In genomic region chr16:19810817-19811731, GRCh38 we compare ENCODE assay signal across 10 cellular contexts.
DNase-seq lines count a peak whose midpoint lies in the region; ATAC-seq and TF ChIP-seq lines count a peak whose summit lies in the region.
"Had no signal": no experiment of that assay in that cellular context is flagged by ENCODE, and none has a peak within 500 bp of the region (broad histone marks: within the 10 kb centered on the region; RNA-seq: fewer than 3 reads in every experiment).

No MANE protein-coding gene starts in this region.

- TF ChIP-seq POLR2A in vagina (IDR thresholded peaks at IDR 0.05) = no peak

- H3K4me1 ChIP-seq in heart right ventricle = peaks cover 0 to 47% (median 28%) of the 10 kb centered on the region in 9 donors
- H3K4me1 ChIP-seq in right atrium auricular region = peaks cover 0 to 22% of the 10 kb centered on the region in 2 donors
- H3K4me1 ChIP-seq in vagina = no peaks in the 10 kb centered on the region

- intact Hi-C loops in heart right ventricle (cut with DNase I) = loop anchor here in 1 of 10 donors (5.0 kb wide), 2 partner anchors 39 to 71 kb away; partner anchors contain the start of gene GPRC5B
- intact Hi-C loops in vagina (cut with DNase I) = no loop called here

- 65 to 76% methylated on average over 13 of the region's 13 CpGs for WGBS in heart right ventricle, 2 donors

- H3K36me3 ChIP-seq in heart right ventricle = no peaks in the 10 kb centered on the region
- no peaks in the 10 kb centered on the region for H3K36me3 ChIP-seq in right atrium auricular region
- no peaks in the 10 kb centered on the region for H3K36me3 ChIP-seq in vagina

- H3K27me3 ChIP-seq in heart right ventricle = no peaks in the 10 kb centered on the region
- no peaks in the 10 kb centered on the region for H3K27me3 ChIP-seq in right atrium auricular region
- H3K27me3 ChIP-seq in vagina = no peaks in the 10 kb centered on the region

- ATAC-seq in heart right ventricle (peak in 4 of 8 donors; percentile 16 to 64 (median 28)), HG03521 (IDR thresholded peaks at IDR 0.05; ENCODE audit: unreplicated experiment) (no peak)
- ATAC-seq: activated T-cell treated with anti-CD3 and anti-CD28 coated beads, Interleukin-2, amount 50 U/mL, for 72 hours had no signal

- H3K9me3 ChIP-seq in heart right ventricle (peaks cover 0 to 19% (median under 1%) of the 10 kb centered on the region in 11 donors), right atrium auricular region (peaks cover 0 to 7% of the 10 kb centered on the region in 2 donors), vagina (peaks cover under 1% of the 10 kb centered on the region)

- H3K27ac ChIP-seq in heart right ventricle = peak overlapping the region in 6 of 10 donors; percentile 13 to 64 (median 42)
- peak overlapping the region in 1 of 2 donors; percentile 12 for H3K27ac ChIP-seq in right atrium auricular region
- peak overlapping the region; percentile 2 for H3K27ac ChIP-seq in vagina

- DNase-seq in heart right ventricle (no peak), right atrium auricular region (ENCODE audit: low spot score) (no peak), astrocyte of the spinal cord (ENCODE audit: low read depth, low spot score) (peak; percentile 56), kidney tubule cell (ENCODE audit: low spot score) (peak; percentile 94), vagina (ENCODE audit: extremely low spot score in 2 of 2) (no peak), activated gamma-delta T cell treated with Interleukin-2 at 50 U/mL for 16 hours (no peak), hippocampal formation (lab: John Stamatoyannopoulos, UW) (no peak)
- DNase-seq: activated T-cell treated with anti-CD3 and anti-CD28 coated beads, Interleukin-2, amount 50 U/mL, for 72 hours; NCI-H524 treated with DMSO at 0.1 percent for 48 hours had no signal

- TF ChIP-seq CTCF in heart right ventricle (IDR thresholded peaks at IDR 0.05) = no peak
- TF ChIP-seq CTCF in right atrium auricular region (IDR thresholded peaks at IDR 0.05) = no peak
- no peak for TF ChIP-seq CTCF in astrocyte of the spinal cord (IDR thresholded peaks at IDR 0.05; ENCODE audit: low read depth, low read length)
- TF ChIP-seq CTCF in vagina (IDR thresholded peaks at IDR 0.05) = no peak

- H3K4me3 ChIP-seq in heart right ventricle (no peak overlapping the region), right atrium auricular region (no peak overlapping the region), astrocyte of the spinal cord (ENCODE audit: low read depth, low read length) (no peak overlapping the region), vagina (no peak overlapping the region)

- in situ Hi-C loops in astrocyte of the spinal cord (cut with HindIII; ENCODE audit: low sequenced_read_pairs) = no loop called here

Comparison
In these comparisons a context has a peak if more than half of its experiments do, and no peak if none do; other contexts are left out.
1. DNase-seq: peak in astrocyte of the spinal cord (single experiment) and kidney tubule cell (single experiment); none in heart right ventricle (0 of 2), right atrium auricular region (single experiment), vagina (0 of 2), activated gamma-delta T cell treated with Interleukin-2 at 50 U/mL for 16 hours (single experiment) and hippocampal formation (0 of 2).